1 cellular context compared by ENCODE assay signal in genomic region chr11:6745018-6745417, GRCh38.
A peak's percentile ranks its signal among the peaks of the same experiment; 100 is the strongest.
TF ChIP-seq lines count a peak whose summit lies in the region.

No MANE protein-coding gene starts in this region.

TF ChIP-seq in K562, 482 proteins besides CTCF, POLR2A, EP300 and RAD21 (continued from another document):
- TF ChIP-seq KDM5B (IDR thresholded peaks at IDR 0.05; ENCODE audit: insufficient replicate concordance, low read depth, low read length) (no peak), NR2C1 (IDR thresholded peaks at IDR 0.05) (no peak), NR2C1 (tag; IDR thresholded peaks at IDR 0.05) (no peak), YY1 (IDR thresholded peaks at IDR 0.05; ENCODE audit: borderline replicate concordance in 1 of 3, control insufficient read depth in 1 of 3, extremely low read depth in 1 of 3, insufficient read depth in 3 of 3, insufficient read length in 1 of 3, insufficient replicate concordance in 2 of 3, low read depth in 1 of 3, low read length in 2 of 3) (peak in 1 of 3 experiments; percentile 11), ZNF316 (IDR thresholded peaks at IDR 0.05) (peak; percentile 69)
- TF ChIP-seq, protein P1, sequence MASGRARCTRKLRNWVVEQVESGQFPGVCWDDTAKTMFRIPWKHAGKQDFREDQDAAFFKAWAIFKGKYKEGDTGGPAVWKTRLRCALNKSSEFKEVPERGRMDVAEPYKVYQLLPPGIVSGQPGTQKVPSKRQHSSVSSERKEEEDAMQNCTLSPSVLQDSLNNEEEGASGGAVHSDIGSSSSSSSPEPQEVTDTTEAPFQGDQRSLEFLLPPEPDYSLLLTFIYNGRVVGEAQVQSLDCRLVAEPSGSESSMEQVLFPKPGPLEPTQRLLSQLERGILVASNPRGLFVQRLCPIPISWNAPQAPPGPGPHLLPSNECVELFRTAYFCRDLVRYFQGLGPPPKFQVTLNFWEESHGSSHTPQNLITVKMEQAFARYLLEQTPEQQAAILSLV (tag; IDR thresholded peaks at IDR 0.05) = 0 out of 2 replicates have a peak, but pooled peaks have one; percentile 47
- TF ChIP-seq, protein P2, sequence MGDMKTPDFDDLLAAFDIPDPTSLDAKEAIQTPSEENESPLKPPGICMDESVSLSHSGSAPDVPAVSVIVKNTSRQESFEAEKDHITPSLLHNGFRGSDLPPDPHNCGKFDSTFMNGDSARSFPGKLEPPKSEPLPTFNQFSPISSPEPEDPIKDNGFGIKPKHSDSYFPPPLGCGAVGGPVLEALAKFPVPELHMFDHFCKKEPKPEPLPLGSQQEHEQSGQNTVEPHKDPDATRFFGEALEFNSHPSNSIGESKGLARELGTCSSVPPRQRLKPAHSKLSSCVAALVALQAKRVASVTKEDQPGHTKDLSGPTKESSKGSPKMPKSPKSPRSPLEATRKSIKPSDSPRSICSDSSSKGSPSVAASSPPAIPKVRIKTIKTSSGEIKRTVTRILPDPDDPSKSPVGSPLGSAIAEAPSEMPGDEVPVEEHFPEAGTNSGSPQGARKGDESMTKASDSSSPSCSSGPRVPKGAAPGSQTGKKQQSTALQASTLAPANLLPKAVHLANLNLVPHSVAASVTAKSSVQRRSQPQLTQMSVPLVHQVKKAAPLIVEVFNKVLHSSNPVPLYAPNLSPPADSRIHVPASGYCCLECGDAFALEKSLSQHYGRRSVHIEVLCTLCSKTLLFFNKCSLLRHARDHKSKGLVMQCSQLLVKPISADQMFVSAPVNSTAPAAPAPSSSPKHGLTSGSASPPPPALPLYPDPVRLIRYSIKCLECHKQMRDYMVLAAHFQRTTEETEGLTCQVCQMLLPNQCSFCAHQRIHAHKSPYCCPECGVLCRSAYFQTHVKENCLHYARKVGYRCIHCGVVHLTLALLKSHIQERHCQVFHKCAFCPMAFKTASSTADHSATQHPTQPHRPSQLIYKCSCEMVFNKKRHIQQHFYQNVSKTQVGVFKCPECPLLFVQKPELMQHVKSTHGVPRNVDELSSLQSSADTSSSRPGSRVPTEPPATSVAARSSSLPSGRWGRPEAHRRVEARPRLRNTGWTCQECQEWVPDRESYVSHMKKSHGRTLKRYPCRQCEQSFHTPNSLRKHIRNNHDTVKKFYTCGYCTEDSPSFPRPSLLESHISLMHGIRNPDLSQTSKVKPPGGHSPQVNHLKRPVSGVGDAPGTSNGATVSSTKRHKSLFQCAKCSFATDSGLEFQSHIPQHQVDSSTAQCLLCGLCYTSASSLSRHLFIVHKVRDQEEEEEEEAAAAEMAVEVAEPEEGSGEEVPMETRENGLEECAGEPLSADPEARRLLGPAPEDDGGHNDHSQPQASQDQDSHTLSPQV (IDR thresholded peaks at IDR 0.05) = 0 out of 2 replicates have a peak, but pooled peaks have one; percentile 48
